Comparison of ENCODE assay signal across 8 cellular contexts in genomic region chr12:121537814-121538698, GRCh38. TPM values are rescaled to one million over a fixed set of nuclear protein-coding genes. Genes with fewer than 3 reads are reported as not detected.
DNase-seq lines count a peak whose midpoint lies in the region; ATAC-seq, FAIRE-seq and TF ChIP-seq lines count a peak whose summit lies in the region.

No MANE protein-coding gene starts in this region.

- H3K4me1 ChIP-seq in OCI-LY7 (ENCODE audit: insufficient read depth, low read length, poor library complexity, severe bottlenecking) = peaks cover 48% of the 10 kb centered on the region
- H3K4me1 ChIP-seq in GM12878 (ENCODE audit: control insufficient read depth, insufficient read depth, low read length) = peaks cover 24% of the 10 kb centered on the region
- H3K4me1 ChIP-seq in kidney (ENCODE audit: control insufficient read depth in 1 of 2, insufficient read depth in 1 of 2, low read depth in 1 of 2, low read length in 2 of 2) = peaks cover 17 to 22% of the 10 kb centered on the region in 2 donors

- H3K9me2 ChIP-seq in OCI-LY7 (ENCODE audit: insufficient read depth, low read length) = no peaks in the 10 kb centered on the region

- BruUV-seq in OCI-LY7 (replicated peaks; lab: Mats Ljungman, UMichigan) (no TSS peak), GM12878 (replicated peaks; lab: Mats Ljungman, UMichigan) (no TSS peak)

- H3K27ac ChIP-seq in OCI-LY7 (ENCODE audit: low read depth, low read length, poor library complexity, severe bottlenecking) (peak overlapping the region; percentile 93), GM12878 (ENCODE audit: control insufficient read depth, insufficient read depth) (peak overlapping the region; percentile 95), kidney (ENCODE audit: low read depth in 2 of 2, low read length in 2 of 2) (peak overlapping the region; percentile 90 to 94)

- POLR2A ChIA-PET in OCI-LY7 (lab: Charles Lee) = interaction anchor here (2.0 kb wide), 1 partner anchor 12 kb away, joined by 4 read pairs; no protein-coding TSS in a partner anchor
- POLR2A ChIA-PET in GM12878 (lab: Charles Lee) = interaction anchor here (1.1 to 7.2 kb wide), 7 partner anchors 15 to 89 kb away, joined by 3 to 87 read pairs (median 8); partner anchors contain the start of genes KDM2B and ORAI1

- RAD21 ChIA-PET in GM12878 (lab: Charles Lee; ENCODE audit: unreplicated experiment) = interaction anchor here (0.8 to 2.5 kb wide), 12 partner anchors 14 to 89 kb away, joined by 3 to 14 read pairs (median 9); partner anchors contain the start of gene ORAI1

- intact Hi-C loops in OCI-LY7 (cut with micrococcal nuclease; ENCODE audit: unreplicated experiment) (loop anchor here (2.0 to 5.0 kb wide), 2 partner anchors 43 to 254 kb away; partner anchors contain the start of genes KDM2B and RHOF), GM12878 (cut with micrococcal nuclease; ENCODE audit: unreplicated experiment) (loop anchor here (2.0 to 5.0 kb wide), 3 partner anchors 36 to 264 kb away; partner anchors contain the start of gene SETD1B), kidney (cut with DNase I) (no loop called here)

- TF ChIP-seq POLR2A in GM12878 (IDR thresholded peaks at IDR 0.05; ENCODE audit: low read depth, low read length) = no peak

- TF ChIP-seq CTCF in OCI-LY7 (conservative IDR thresholded peaks at IDR 0.05; ENCODE audit: low read length) = no peak
- TF ChIP-seq CTCF in GM12878 (IDR thresholded peaks at IDR 0.05 in 2 of 3, conservative IDR thresholded peaks at IDR 0.05 in 1 of 3; ENCODE audit: control insufficient read depth in 2 of 3, extremely low read depth in 1 of 3, insufficient read depth in 1 of 3, low read depth in 3 of 3, low read length in 3 of 3) = no peak
- TF ChIP-seq CTCF in kidney (IDR thresholded peaks at IDR 0.05; ENCODE audit: borderline replicate concordance, extremely low read depth, insufficient read depth) = no peak

- SMC1A ChIA-PET in GM12878 (lab: Charles Lee; ENCODE audit: uncharacterized antibody, unreplicated experiment) = interaction anchor here (1.3 to 1.8 kb wide), 4 partner anchors 14 to 90 kb away, joined by 4 to 11 read pairs (median 6); no protein-coding TSS in a partner anchor

- H3K79me2 ChIP-seq in OCI-LY7 (ENCODE audit: insufficient read depth, low read depth, low read length) (no peaks in the 10 kb centered on the region), GM12878 (ENCODE audit: control insufficient read depth, insufficient read depth, low read length) (peaks cover 32% of the 10 kb centered on the region)

- peak overlapping the region; percentile 73 for H3K4me3 ChIP-seq in OCI-LY7 (ENCODE audit: low read depth, low read length, poor library complexity, severe bottlenecking)
- peak overlapping the region; percentile 78 for H3K4me3 ChIP-seq in GM12878
- peak overlapping the region; percentile 31 to 64 for H3K4me3 ChIP-seq in kidney (ENCODE audit: low read length in 2 of 2)

- TF ChIP-seq RAD21 in GM12878 (IDR thresholded peaks at IDR 0.05; ENCODE audit: insufficient read depth, low read depth, low read length) = no peak

- peak overlapping the region; percentile 80 for H3K9ac ChIP-seq in GM12878 (ENCODE audit: control insufficient read depth, insufficient read depth, low read length)
- H3K9ac ChIP-seq in kidney (ENCODE audit: low read length in 2 of 2) = peak overlapping the region; percentile 55 to 78

- H3K4me3 Mint-ChIP-seq in stimulated activated memory B cell treated with anti-CD40 and anti-IgM and Interleukin-4, amounts not matched to agents 10 μg/mL and 1 μg/mL and 100 μg/mL, for 72 hours = peak overlapping the region; percentile 93

- no peaks in the 10 kb centered on the region for H3K27me3 ChIP-seq in GM12878 (replicated peaks in 1 of 2; ENCODE audit: control insufficient read depth in 2 of 2, insufficient read depth in 2 of 2, low read length in 1 of 2)

- H3K9me3 ChIP-seq in OCI-LY7 (ENCODE audit: low read length) (no peaks in the 10 kb centered on the region), GM12878 (replicated peaks; ENCODE audit: control insufficient read depth, insufficient read depth, low read length) (no peaks in the 10 kb centered on the region), kidney (ENCODE audit: control insufficient read depth in 1 of 2, low read length in 2 of 2) (no peaks in the 10 kb centered on the region)

- H3K27ac Mint-ChIP-seq in stimulated activated memory B cell treated with anti-CD40 and anti-IgM and Interleukin-4, amounts not matched to agents 10 μg/mL and 1 μg/mL and 100 μg/mL, for 72 hours = peak overlapping the region; percentile 96

- ATAC-seq in HG02759 (IDR thresholded peaks at IDR 0.05; ENCODE audit: unreplicated experiment) (peak; percentile 13), GM12878 (peak; percentile 12)
- ATAC-seq in stimulated activated memory B cell treated with anti-CD40 and anti-IgM and Interleukin-4, amounts not matched to agents 10 μg/mL and 1 μg/mL and 100 μg/mL, for 72 hours = peak; percentile 31

- no peaks in the 10 kb centered on the region for H3K27me3 Mint-ChIP-seq in stimulated activated memory B cell treated with anti-CD40 and anti-IgM and Interleukin-4, amounts not matched to agents 10 μg/mL and 1 μg/mL and 100 μg/mL, for 72 hours

- peak overlapping the region; percentile 97 for H3K4me2 ChIP-seq in OCI-LY7 (ENCODE audit: low read length)
- peak overlapping the region; percentile 97 for H3K4me2 ChIP-seq in GM12878 (ENCODE audit: control insufficient read depth, insufficient read depth)

- 2% methylated on average over 64 of the region's 83 CpGs for WGBS in GM12878 (ENCODE audit: insufficient coverage, insufficient replicate concordance, low lambda C conversion rate, missing lambda C conversion rate)

- no peak for FAIRE-seq in GM12878 (lab: Jason Lieb, UNC)
- no peak for FAIRE-seq in kidney (lab: Jason Lieb, UNC)

- peak; percentile 57 to 79 (median 69) for DNase-seq in NCI-H1417 (lab: John Stamatoyannopoulos, UW)
- DNase-seq in NCI-H1417 treated with DMSO at 0.1 percent for 48 hours (lab: John Stamatoyannopoulos, UW) = no peak
- DNase-seq in OCI-LY7 (ENCODE audit: low spot score) = peak; percentile 50
- DNase-seq in GM12878 (ENCODE audit: low read depth, low spot score) = no peak
- peak; percentile 75 for DNase-seq in kidney
- DNase-seq in DMS153 (lab: John Stamatoyannopoulos, UW) = no peak

- in situ Hi-C loops in GM12878 (cut with MboI) = no loop called here

- H4K20me1 ChIP-seq in OCI-LY7 (ENCODE audit: insufficient read depth, low read length) = no peaks in the 10 kb centered on the region
- H4K20me1 ChIP-seq in GM12878 (ENCODE audit: control insufficient read depth, insufficient read depth) = no peaks in the 10 kb centered on the region

- H3K36me3 ChIP-seq in OCI-LY7 (ENCODE audit: insufficient read depth, low read length) = peaks cover 7% of the 10 kb centered on the region; the same call in 1 of the 2 replicates
- no peaks in the 10 kb centered on the region; a peak in 1 of 4 replicates for H3K36me3 ChIP-seq in GM12878 (ENCODE audit: control insufficient read depth in 2 of 2, insufficient read depth in 2 of 2, low read length in 1 of 2)
- H3K36me3 ChIP-seq in kidney (ENCODE audit: control insufficient read depth in 1 of 2, insufficient read depth in 2 of 2, low read length in 2 of 2) = no peaks in the 10 kb centered on the region

- no peaks in the 10 kb centered on the region for H3K9me3 Mint-ChIP-seq in stimulated activated memory B cell treated with anti-CD40 and anti-IgM and Interleukin-4, amounts not matched to agents 10 μg/mL and 1 μg/mL and 100 μg/mL, for 72 hours

- peak overlapping the region; percentile 73 for H2AFZ ChIP-seq in OCI-LY7 (ENCODE audit: low read length)
- peak overlapping the region; percentile 43 for H2AFZ ChIP-seq in GM12878 (ENCODE audit: control insufficient read depth, low read depth, low read length)

- peaks cover 54% of the 10 kb centered on the region for H3K4me1 Mint-ChIP-seq in stimulated activated memory B cell treated with anti-CD40 and anti-IgM and Interleukin-4, amounts not matched to agents 10 μg/mL and 1 μg/mL and 100 μg/mL, for 72 hours

- CTCF ChIA-PET in OCI-LY7 (lab: Charles Lee; ENCODE audit: unreplicated experiment) (no interaction called here), GM12878 (lab: Yijun Ruan, JAX) (interaction anchor here (0.6 to 1.7 kb wide), 8 partner anchors 15 to 1415 kb away, joined by 3 to 6 read pairs (median 4); no protein-coding TSS in a partner anchor)

- peaks cover 5% of the 10 kb centered on the region for H3K36me3 Mint-ChIP-seq in stimulated activated memory B cell treated with anti-CD40 and anti-IgM and Interleukin-4, amounts not matched to agents 10 μg/mL and 1 μg/mL and 100 μg/mL, for 72 hours

- TF ChIP-seq EP300 in GM12878 (IDR thresholded peaks at IDR 0.05; ENCODE audit: borderline replicate concordance in 1 of 2, control insufficient read depth in 1 of 2, low read depth in 2 of 2, low read length in 2 of 2) = 0 out of 4 replicates have a peak, but pooled peaks of 1 of the 2 experiments have one; percentile 30

TF ChIP-seq in GM12878, 131 proteins besides CTCF, POLR2A, EP300 and RAD21 (continues in another document):
- TF ChIP-seq NFXL1 (IDR thresholded peaks at IDR 0.05; ENCODE audit: borderline replicate concordance) (peak; percentile 72; the same call in 1 of the 2 replicates), ZBED1 (IDR thresholded peaks at IDR 0.05; ENCODE audit: borderline replicate concordance) (no peak), ZNF217 (IDR thresholded peaks at IDR 0.05) (peak; percentile 83), RELA (IDR thresholded peaks at IDR 0.05; ENCODE audit: borderline replicate concordance, partially characterized antibody) (no peak), MYB (IDR thresholded peaks at IDR 0.05; ENCODE audit: borderline replicate concordance, low read depth, low read length) (no peak)

RNA-seq across cellular contexts. Expression of gene KDM2B, which starts 42.8 kb away (rescaled TPM):
- total RNA-seq in OCI-LY7 (2014; rRNA removed; shearing (Covaris generic)) = 75.1 and 78.5 TPM in 2 replicates
- 88.0 and 93.6 TPM in 2 replicates for total RNA-seq in OCI-LY7 (2022)
- 634 and 686 TPM in 2 replicates for total RNA-seq in GM12878 (2013; cell fraction: nucleolus; rRNA removed)
- 57.9 and 62.9 TPM in 2 replicates for total RNA-seq in GM12878 (2014; rRNA removed)
- 33.0 and 34.1 TPM in 2 replicates for total RNA-seq in GM12878 (2014; rRNA removed; fragmentation: Illumina TruSeq; extraction: Trizol)
- total RNA-seq in GM12878 (2021) = 76.3 and 87.6 TPM in 2 replicates
- polyA plus RNA-seq in GM12878 (2011; ENCODE audit: low read depth) = 76.8 TPM
- 67.9 and 124 TPM in 2 replicates for polyA plus RNA-seq in GM12878 (2011; rRNA removed)
- 103 and 121 TPM in 2 replicates for polyA plus RNA-seq in GM12878 (2011; cell fraction: cytosol; rRNA removed)
- polyA plus RNA-seq in GM12878 (2011; cell fraction: nucleus; rRNA removed) = 380 and 393 TPM in 2 replicates
- 81.7 and 83.4 TPM in 2 replicates for polyA plus RNA-seq in GM12878 (2012)
- polyA plus RNA-seq in GM12878 (2014; fragmentation: Illumina TruSeq; extraction: Trizol) = 31.7 and 46.7 TPM in 2 replicates
- polyA plus RNA-seq in GM12878 (2014; fragmentation: Nextera tagmentation; extraction: Ambion mirVana) = 10 to 100 TPM; 13.6 to 14.7 TPM
- 72.8 and 77.4 TPM in 2 replicates for polyA plus RNA-seq in GM12878 (2014; rRNA removed)
- polyA plus RNA-seq in GM12878 (2016; fragmentation: Nextera tagmentation; extraction: Ambion mirVana) = 10 to 100 TPM; 31.8 to 34.0 TPM
- 395 and 503 TPM in 2 replicates for polyA minus RNA-seq in GM12878 (2011; rRNA and poly(A)+ RNA removed)
- 82.7 and 85.4 TPM in 2 replicates for polyA minus RNA-seq in GM12878 (2011; cell fraction: cytosol; rRNA and poly(A)+ RNA removed)
- polyA minus RNA-seq in GM12878 (2011; cell fraction: nucleus; rRNA and poly(A)+ RNA removed) = 171 and 227 TPM in 2 replicates
- total RNA-seq in kidney = 19.7 TPM
- 6.2 TPM for polyA plus RNA-seq in kidney (ENCODE audit: insufficient read depth, low read depth, low replicate concordance)

Comparison
In these comparisons a context has a peak if more than half of its experiments do, and no peak if none do; other contexts are left out.
1. DNase-seq: peak in NCI-H1417 (3 of 3), OCI-LY7 (single experiment) and kidney (single experiment); none in NCI-H1417 treated with DMSO at 0.1 percent for 48 hours (single experiment), GM12878 (single experiment) and DMS153 (single experiment).
2. Peak in every context shown above with its lines, with median percentiles within 50 percentile points of each other: ATAC-seq, H3K27ac ChIP-seq and H3K4me3 ChIP-seq.